Comparison of ENCODE assay signal across 1 cellular context in genomic region chr9:9913276-9913832, GRCh38.
TF ChIP-seq lines count a peak whose summit lies in the region.

No MANE protein-coding gene starts in this region.

TF ChIP-seq in K562, 482 proteins besides CTCF, POLR2A, EP300 and RAD21:
- TF ChIP-seq MAZ (CRISPR knock-in tag; conservative IDR thresholded peaks at IDR 0.05 in 1 of 2, IDR thresholded peaks at IDR 0.05 in 1 of 2) (no peak), SMARCB1 (IDR thresholded peaks at IDR 0.05; ENCODE audit: insufficient read length, low read depth) (no peak), MAFF (IDR thresholded peaks at IDR 0.05; ENCODE audit: low read length) (0 out of 2 replicates have a peak, but pooled peaks have one; percentile 6)
